Comparison of ENCODE assay signal across 8 cellular contexts in genomic region chr12:112381898-112382796, GRCh38. TPM values are rescaled to one million over a fixed set of nuclear protein-coding genes. Genes with fewer than 3 reads are reported as not detected.
A peak's percentile ranks its signal among the peaks of the same experiment; 100 is the strongest.
DNase-seq lines count a peak whose midpoint lies in the region; ATAC-seq and FAIRE-seq lines count a peak whose summit lies in the region.

TSS of gene HECTD4 (minus strand) at chr12:112382431. CDS start at chr12:112382128, 303 bp downstream.

- peak; percentile 51 for DNase-seq in NCI-H187 treated with DMSO at 0.1 percent for 48 hours (lab: John Stamatoyannopoulos, UW)
- peak; percentile 82 to 92 (median 90) for DNase-seq in T-helper 2 cell
- peak; percentile 98 to 100 (median 99) for DNase-seq in right cardiac atrium
- DNase-seq in pulmonary artery endothelial cell (ENCODE audit: low read depth, low spot score) = peak; percentile 37
- DNase-seq in urothelium cell line (ENCODE audit: low spot score) = peak; percentile 97

- no peaks in the 10 kb centered on the region for H3K27me3 ChIP-seq in right cardiac atrium (ENCODE audit: control insufficient read depth, insufficient read depth)

- no peak for FAIRE-seq in urothelium cell line (lab: Jason Lieb, UNC)

- ATAC-seq in GM18499 (IDR thresholded peaks at IDR 0.05; ENCODE audit: insufficient read depth, unreplicated experiment) (peak; percentile 39), HG02885 (IDR thresholded peaks at IDR 0.05; ENCODE audit: poor library complexity, unreplicated experiment) (peak; percentile 91), right cardiac atrium (peak; percentile 99)

- H3K4me3 ChIP-seq in right cardiac atrium (ENCODE audit: low read length) = peak within 1 kb of the TSS; percentile 91

- H3K4me1 ChIP-seq in right cardiac atrium (ENCODE audit: control insufficient read depth, insufficient read depth, low read length) = peaks cover 5% of the 10 kb centered on the region

- under 1% methylated on average over 104 of the region's 104 CpGs for WGBS in right cardiac atrium

- peak within 1 kb of the TSS; percentile 93 for H3K27ac ChIP-seq in angular gyrus (ENCODE audit: low read depth, low read length)
- H3K27ac ChIP-seq in right cardiac atrium (ENCODE audit: low read length) = peak within 1 kb of the TSS; percentile 79

- no peaks in the 10 kb centered on the region for H3K9me3 ChIP-seq in right cardiac atrium (ENCODE audit: control insufficient read depth, low read length)

- intact Hi-C loops in right cardiac atrium (cut with DNase I) = loop anchor here in 2 of 4 donors (10.0 kb wide), 2 partner anchors 97 to 187 kb away; no protein-coding TSS in a partner anchor

RNA-seq across cellular contexts. Expression of gene HECTD4, which starts in this region (rescaled TPM):
- total RNA-seq in right cardiac atrium = 10 to 100 TPM; 24.2 to 26.6 (median 25.7) TPM
- polyA plus RNA-seq in right cardiac atrium = 11.1 TPM
- total RNA-seq in pulmonary artery endothelial cell = 12.2 and 20.8 TPM in 2 replicates

Comparison
In these comparisons a context has a peak if more than half of its experiments do, and no peak if none do; other contexts are left out.
1. Peak in every context shown above with its lines: DNase-seq, ATAC-seq, H3K4me3 ChIP-seq and H3K27ac ChIP-seq.
2. ATAC-seq: peak in every context shown above with its lines; median percentile 99 in right cardiac atrium; 91 in HG02885; 39 in GM18499.
3. DNase-seq: peak in every context shown above with its lines; median percentile 99 in right cardiac atrium; 97 in urothelium cell line; 90 in T-helper 2 cell; 51 in NCI-H187 treated with DMSO at 0.1 percent for 48 hours; 37 in pulmonary artery endothelial cell.